Comparison of ENCODE assay signal across 19 cellular contexts in genomic region chr16:80592273-80592672, GRCh38. TPM values are rescaled to one million over a fixed set of nuclear protein-coding genes. Genes with fewer than 3 reads are reported as not detected.
"Had no signal": no experiment of that assay in that cellular context is flagged by ENCODE, and none has a peak within 500 bp of the region (broad histone marks: within the 10 kb centered on the region; RNA-seq: fewer than 3 reads in every experiment).

No MANE protein-coding gene starts in this region.

- H3K9me3 ChIP-seq: colonic mucosa, left ventricle myocardium inferior, ovary, right atrium auricular region, stomach, thoracic aorta, transverse colon had no signal

- H3K4me1 ChIP-seq: colonic mucosa, foreskin keratinocyte, left ventricle myocardium inferior, neural progenitor cell, right atrium auricular region, stomach, transverse colon had no signal

- H3K9me3 Mint-ChIP-seq: neural progenitor cell had no signal

- H3K27ac ChIP-seq: colonic mucosa, foreskin keratinocyte, left ventricle myocardium inferior, neural progenitor cell, ovary, right atrium auricular region, stomach, thoracic aorta, transverse colon had no signal

- H3K27ac Mint-ChIP-seq: immature natural killer cell, naive B cell, neural progenitor cell had no signal

- H3K4me3 Mint-ChIP-seq: naive B cell, neural progenitor cell had no signal

- H3K4me3 ChIP-seq: colonic mucosa, left ventricle myocardium inferior, neural progenitor cell, ovary, right atrium auricular region, stomach, thoracic aorta, transverse colon had no signal

- H3K27me3 ChIP-seq: colonic mucosa, foreskin keratinocyte, neural progenitor cell, ovary, right atrium auricular region, transverse colon had no signal

- H3K4me1 Mint-ChIP-seq: neural progenitor cell had no signal

- H3K36me3 ChIP-seq: colonic mucosa, left ventricle myocardium inferior, neural progenitor cell, ovary, right atrium auricular region, stomach, thoracic aorta, transverse colon had no signal

- ATAC-seq: foreskin keratinocyte had no signal

- DNase-seq: colonic mucosa; dermis blood vessel endothelial cell; foreskin keratinocyte; immature natural killer cell; left ventricle myocardium inferior; mesendoderm; naive B cell; nucleus accumbens; ovary; small intestine; stimulated activated CD4-positive, alpha-beta T cell treated with anti-CD3 and anti-CD28 coated beads, Interleukin-12 subunit alpha, Interleukin-12 subunit beta, amount 100 ng/mL, for 4 hours; stimulated activated naive CD4-positive, alpha-beta T cell; stomach; transverse colon had no signal

- H3K36me3 Mint-ChIP-seq: neural progenitor cell had no signal

RNA-seq across cellular contexts. Expression of gene DYNLRB2, which starts 51.5 kb away (rescaled TPM):
- total RNA-seq: colonic mucosa, dermis blood vessel endothelial cell, epithelial cell of proximal tubule, foreskin keratinocyte, left ventricle myocardium inferior, posterior vena cava, right atrium auricular region, stomach, thoracic aorta, transverse colon had no signal
